1 cellular context compared by ENCODE assay signal in the genomic region with DNA sequence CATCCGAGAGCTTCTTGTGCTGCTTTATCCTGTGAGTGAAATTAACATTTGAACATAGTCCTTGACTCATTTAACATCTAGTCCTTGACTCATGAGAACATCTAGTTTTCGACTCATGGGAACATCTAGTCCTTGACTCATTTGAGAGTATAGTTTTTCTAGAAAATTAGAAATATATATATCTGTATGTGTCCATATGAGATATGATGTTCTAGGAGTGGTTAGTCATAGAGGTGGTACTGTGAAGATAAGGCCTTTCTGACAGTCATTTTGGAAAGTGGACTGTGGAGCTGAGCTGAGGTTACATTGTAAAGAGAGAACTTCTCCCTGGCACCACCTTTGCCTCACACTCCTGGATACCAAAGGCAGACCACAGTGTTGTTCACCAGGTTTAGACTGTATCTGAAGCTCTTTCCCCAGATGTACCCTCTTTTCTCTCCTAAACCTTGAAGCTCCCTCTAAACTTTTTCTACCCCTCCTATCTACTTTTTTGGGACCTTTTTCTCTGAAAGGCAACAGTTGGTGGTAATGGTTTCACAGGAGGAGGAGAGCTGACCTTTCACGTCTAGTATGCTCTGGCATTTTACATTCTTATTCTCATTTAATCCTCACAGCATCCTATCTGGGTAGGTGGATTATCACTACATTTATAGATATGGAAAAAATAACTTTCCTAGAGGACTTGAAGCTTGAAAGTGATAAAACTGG.
TF ChIP-seq lines count a peak whose summit lies in the region.

No MANE protein-coding gene starts in this region.

TF ChIP-seq in K562, 482 proteins besides CTCF, POLR2A, EP300 and RAD21 (continued from another document):
- TF ChIP-seq, protein P1, sequence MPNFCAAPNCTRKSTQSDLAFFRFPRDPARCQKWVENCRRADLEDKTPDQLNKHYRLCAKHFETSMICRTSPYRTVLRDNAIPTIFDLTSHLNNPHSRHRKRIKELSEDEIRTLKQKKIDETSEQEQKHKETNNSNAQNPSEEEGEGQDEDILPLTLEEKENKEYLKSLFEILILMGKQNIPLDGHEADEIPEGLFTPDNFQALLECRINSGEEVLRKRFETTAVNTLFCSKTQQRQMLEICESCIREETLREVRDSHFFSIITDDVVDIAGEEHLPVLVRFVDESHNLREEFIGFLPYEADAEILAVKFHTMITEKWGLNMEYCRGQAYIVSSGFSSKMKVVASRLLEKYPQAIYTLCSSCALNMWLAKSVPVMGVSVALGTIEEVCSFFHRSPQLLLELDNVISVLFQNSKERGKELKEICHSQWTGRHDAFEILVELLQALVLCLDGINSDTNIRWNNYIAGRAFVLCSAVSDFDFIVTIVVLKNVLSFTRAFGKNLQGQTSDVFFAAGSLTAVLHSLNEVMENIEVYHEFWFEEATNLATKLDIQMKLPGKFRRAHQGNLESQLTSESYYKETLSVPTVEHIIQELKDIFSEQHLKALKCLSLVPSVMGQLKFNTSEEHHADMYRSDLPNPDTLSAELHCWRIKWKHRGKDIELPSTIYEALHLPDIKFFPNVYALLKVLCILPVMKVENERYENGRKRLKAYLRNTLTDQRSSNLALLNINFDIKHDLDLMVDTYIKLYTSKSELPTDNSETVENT (CRISPR knock-in tag; IDR thresholded peaks at IDR 0.05), result no peak
- TF ChIP-seq SMC3 (conservative IDR thresholded peaks at IDR 0.05; ENCODE audit: insufficient read depth, low read depth, low read length) (no peak), NFIC (IDR thresholded peaks at IDR 0.05) (peak; percentile 40; the same call in 1 of the 2 replicates), HMG20A (CRISPR knock-in tag; conservative IDR thresholded peaks at IDR 0.05) (no peak)
